ENCODE assay signal across 20 cellular contexts in genomic region chr21:45867041-45867630, GRCh38.
DNase-seq lines count a peak whose midpoint lies in the region; ATAC-seq and TF ChIP-seq lines count a peak whose summit lies in the region.
"Had no signal": no experiment of that assay in that cellular context is flagged by ENCODE, and none has a peak within 500 bp of the region (broad histone marks: within the 10 kb centered on the region; RNA-seq: fewer than 3 reads in every experiment).

No MANE protein-coding gene starts in this region.

- no peak for TF ChIP-seq CTCF in glutamatergic neuron (IDR thresholded peaks at IDR 0.05; ENCODE audit: partially characterized antibody, unreplicated experiment)
- TF ChIP-seq CTCF in stomach (IDR thresholded peaks at IDR 0.05) = no peak

- peaks cover 0 to 39% (median 0%) of the 10 kb centered on the region in 3 donors for H3K27me3 ChIP-seq in stomach

- no peak for TF ChIP-seq EP300 in stomach (IDR thresholded peaks at IDR 0.05)

- DNase-seq in left cardiac atrium (peak; percentile 18), Right ventricle myocardium inferior (ENCODE audit: missing footprints) (no peak), glutamatergic neuron (no peak), mesenteric fat pad (ENCODE audit: low spot score) (peak; percentile 79), stomach (peak; percentile 15), SW480 (ENCODE audit: low spot score) (no peak), amygdala (lab: John Stamatoyannopoulos, UW) (no peak), inferior parietal cortex (ENCODE audit: extremely low spot score) (no peak)
- DNase-seq: DMS53, H9, NCI-H1048, NCI-H1436, NCI-H2029 treated with DMSO at 0.1 percent for 48 hours, NCI-H2171 treated with DMSO at 0.1 percent for 48 hours, NCI-H446 had no signal

- peaks cover 6% of the 10 kb centered on the region for H3K4me1 Mint-ChIP-seq in glutamatergic neuron (ENCODE audit: low read depth, unreplicated experiment)
- H3K4me1 Mint-ChIP-seq: H9 had no signal

- H3K36me3 Mint-ChIP-seq in glutamatergic neuron (ENCODE audit: unreplicated experiment) = peaks cover 5% of the 10 kb centered on the region
- H3K36me3 Mint-ChIP-seq: CD8-positive, alpha-beta T cell had no signal

- H3K9me3 ChIP-seq in stomach = no peaks in the 10 kb centered on the region
- H3K9me3 ChIP-seq: A549 had no signal

- H3K27ac ChIP-seq in stomach = no peak overlapping the region
- H3K27ac ChIP-seq: A549, KMS-11 had no signal

- intact Hi-C loops in left cardiac atrium (cut with DNase I) (no loop called here), Right ventricle myocardium inferior (cut with DNase I) (no loop called here), stomach (cut with DNase I; ENCODE audit: low total_unique reads) (no loop called here)

- no peak overlapping the region for H3K27ac Mint-ChIP-seq in glutamatergic neuron (ENCODE audit: unreplicated experiment)
- H3K27ac Mint-ChIP-seq: CD8-positive, alpha-beta T cell had no signal

- WGBS in stomach, 5 donors = 82 to 92% (median 91%) methylated on average over 40 to 42 of the region's 42 CpGs

- H3K4me3 ChIP-seq in stomach = no peak overlapping the region
- H3K4me3 ChIP-seq: A549 had no signal

- peaks cover 10% of the 10 kb centered on the region for H3K27me3 Mint-ChIP-seq in glutamatergic neuron (ENCODE audit: unreplicated experiment)

- TF ChIP-seq POLR2A in stomach (IDR thresholded peaks at IDR 0.05) = no peak

- H3K4me3 Mint-ChIP-seq in glutamatergic neuron (ENCODE audit: unreplicated experiment) = peak overlapping the region; percentile 35
- H3K4me3 Mint-ChIP-seq: CD8-positive, alpha-beta T cell; H9 had no signal

- no peaks in the 10 kb centered on the region for H3K4me1 ChIP-seq in stomach
- H3K4me1 ChIP-seq: A549 had no signal

- no peaks in the 10 kb centered on the region for H3K36me3 ChIP-seq in stomach

- no peak for ATAC-seq in left cardiac atrium
- ATAC-seq in Right ventricle myocardium inferior = no peak
- ATAC-seq: A549; CD8-positive, alpha-beta T cell; HepG2; Panc1 had no signal

- H3K9me3 Mint-ChIP-seq in glutamatergic neuron (ENCODE audit: unreplicated experiment) = peaks cover 4% of the 10 kb centered on the region
- H3K9me3 Mint-ChIP-seq: CD8-positive, alpha-beta T cell; H9 had no signal

Comparison
In these comparisons a context has a peak if more than half of its experiments do, and no peak if none do; other contexts are left out.
1. DNase-seq: peak in left cardiac atrium (single experiment), mesenteric fat pad (single experiment) and stomach (single experiment); none in Right ventricle myocardium inferior (single experiment), glutamatergic neuron (single experiment), SW480 (single experiment), amygdala (0 of 56) and inferior parietal cortex (single experiment).